In the genomic region with DNA sequence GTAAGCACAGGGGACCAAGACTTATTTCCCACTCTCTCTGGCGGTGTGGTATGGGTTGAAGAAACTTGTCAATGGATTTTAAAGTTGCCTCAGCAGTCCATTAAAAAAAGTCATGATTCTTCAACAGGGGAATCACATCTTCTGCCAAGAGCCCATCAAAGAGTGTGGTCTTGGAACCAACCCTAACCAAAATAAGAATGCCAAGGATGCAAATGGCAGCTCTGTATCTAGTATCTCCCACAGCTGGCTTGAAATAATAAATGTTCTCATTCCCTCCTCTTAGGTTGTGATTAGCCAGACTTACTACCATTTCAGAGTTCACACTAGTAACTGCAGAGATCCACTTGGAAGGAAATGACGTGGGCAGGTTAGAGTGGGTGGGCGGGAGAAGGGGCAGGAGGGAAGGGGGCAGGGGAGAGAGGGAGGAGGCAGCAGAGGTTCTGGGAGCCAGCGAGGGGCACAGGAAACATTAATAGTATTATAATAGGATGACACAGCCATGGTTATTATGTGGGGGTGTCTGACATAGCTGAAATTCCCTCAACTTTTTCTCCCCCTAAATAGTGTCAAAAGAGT, we compare ENCODE assay signal across 18 cellular contexts. TPM values are rescaled to one million over a fixed set of nuclear protein-coding genes. Genes with fewer than 3 reads are reported as not detected.
DNase-seq lines count a peak whose midpoint lies in the region; ATAC-seq and TF ChIP-seq lines count a peak whose summit lies in the region.
"Had no signal": no experiment of that assay in that cellular context is flagged by ENCODE, and none has a peak within 500 bp of the region (broad histone marks: within the 10 kb centered on the region; RNA-seq: fewer than 3 reads in every experiment).

No MANE protein-coding gene starts in this region.

- 39% methylated on average over 3 of the region's 4 CpGs for WGBS in mammary epithelial cell (ENCODE audit: low coverage, missing lambda C conversion rate)
- WGBS in stomach, 5 donors, result 74 to 86% (median 77%) methylated on average over 4 of the region's 4 CpGs

- H3K36me3 ChIP-seq in mammary epithelial cell (ENCODE audit: insufficient read depth, low read length) (no peaks in the 10 kb centered on the region), duodenal mucosa (ENCODE audit: control insufficient read depth in 1 of 2, insufficient read depth in 2 of 2, low read length in 2 of 2) (peaks cover 0 to 8% of the 10 kb centered on the region in 2 donors), stomach (peaks cover 0 to 10% (median 2%) of the 10 kb centered on the region in 4 donors)
- H3K36me3 ChIP-seq: Peyer's patch had no signal

- H3K4me2 ChIP-seq in mammary epithelial cell (ENCODE audit: insufficient read depth, low read depth, low read length), result peak overlapping the region; percentile 64

- no peak overlapping the region for H3K27ac Mint-ChIP-seq in MCF 10A (ENCODE audit: low read depth, unreplicated experiment)
- H3K27ac Mint-ChIP-seq in mesothelial cell of epicardium, result peak overlapping the region; percentile 69

- no peak for TF ChIP-seq CTCF in mammary epithelial cell (conservative IDR thresholded peaks at IDR 0.05 in 1 of 2, IDR thresholded peaks at IDR 0.05 in 1 of 2; ENCODE audit: extremely low read depth in 1 of 2, insufficient read depth in 1 of 2, low read depth in 1 of 2, low read length in 2 of 2)
- no peak for TF ChIP-seq CTCF in MCF 10A (IDR thresholded peaks at IDR 0.05; ENCODE audit: unreplicated experiment)
- no peak for TF ChIP-seq CTCF in mesothelial cell of epicardium (IDR thresholded peaks at IDR 0.05; ENCODE audit: unreplicated experiment)
- no peak for TF ChIP-seq CTCF in stomach (IDR thresholded peaks at IDR 0.05)

- in situ Hi-C loops in mammary epithelial cell (cut with MboI; ENCODE audit: low sequenced_read_pairs in 2 of 2), result no loop called here

- no peak overlapping the region for H3K4me3 Mint-ChIP-seq in MCF 10A (ENCODE audit: unreplicated experiment)
- H3K4me3 Mint-ChIP-seq in mesothelial cell of epicardium, result no peak overlapping the region

- no peaks in the 10 kb centered on the region for H3K27me3 Mint-ChIP-seq in MCF 10A (ENCODE audit: insufficient read depth, unreplicated experiment)
- no peaks in the 10 kb centered on the region for H3K27me3 Mint-ChIP-seq in mesothelial cell of epicardium (ENCODE audit: low read depth)

- H2AFZ ChIP-seq in mammary epithelial cell (ENCODE audit: low read depth, low read length), result no peak overlapping the region

- H3K27me3 ChIP-seq in mammary epithelial cell (ENCODE audit: insufficient read depth, low read length) (no peaks in the 10 kb centered on the region), duodenal mucosa (ENCODE audit: control insufficient read depth in 1 of 2, insufficient read depth in 2 of 2, low read length in 2 of 2) (no peaks in the 10 kb centered on the region), stomach (no peaks in the 10 kb centered on the region)
- H3K27me3 ChIP-seq: Peyer's patch had no signal

- H3K79me2 ChIP-seq in mammary epithelial cell (ENCODE audit: insufficient read depth, low read length), result peaks cover 4% of the 10 kb centered on the region

- H3K9me3 Mint-ChIP-seq in MCF 10A (ENCODE audit: unreplicated experiment) (no peaks in the 10 kb centered on the region), mesothelial cell of epicardium (no peaks in the 10 kb centered on the region)

- BruUV-seq in mammary epithelial cell (replicated peaks; lab: Mats Ljungman, UMichigan) (no TSS peak), MCF 10A (replicated peaks; lab: Mats Ljungman, UMichigan) (no TSS peak)

- DNase-seq in mammary epithelial cell (no peak), MCF 10A (ENCODE audit: unreplicated experiment) (no peak), mesothelial cell of epicardium (ENCODE audit: low spot score in 2 of 2, unreplicated experiment in 2 of 2) (no peak), stomach (no peak)
- no peak for DNase-seq in stimulated activated CD4-positive, alpha-beta T cell treated with anti-CD3 and anti-CD28 coated beads, Interleukin-15, amount 100 ng/mL, for 24 hours
- DNase-seq: 8988T, COR-L47, DMS153, NCI-H1105 treated with DMSO at 0.1 percent for 48 hours, NCI-H187 treated with DMSO at 0.1 percent for 48 hours, NCI-H2171, NCI-H510A, NCI-H82, Peyer's patch, SHP77 had no signal

- H4K20me1 ChIP-seq in mammary epithelial cell (ENCODE audit: insufficient read depth, low read length), result no peaks in the 10 kb centered on the region

- no peak overlapping the region for H3K9ac ChIP-seq in mammary epithelial cell (ENCODE audit: insufficient read depth, low read length)
- H3K9ac ChIP-seq in duodenal mucosa (ENCODE audit: low read depth in 1 of 2, low read length in 2 of 2), result no peak overlapping the region

- H3K4me1 ChIP-seq in mammary epithelial cell (ENCODE audit: insufficient read depth, low read length) (peaks cover 16% of the 10 kb centered on the region), duodenal mucosa (ENCODE audit: control insufficient read depth in 1 of 2, insufficient read depth in 2 of 2, low read length in 2 of 2) (peaks cover 27 to 36% of the 10 kb centered on the region in 2 donors), stomach (peaks cover 35 to 90% (median 53%) of the 10 kb centered on the region in 4 donors)

- H3K4me1 Mint-ChIP-seq in MCF 10A (ENCODE audit: insufficient read depth, unreplicated experiment) (no peaks in the 10 kb centered on the region), mesothelial cell of epicardium (peaks cover 87% of the 10 kb centered on the region)

- H3K4me3 ChIP-seq in mammary epithelial cell (replicated peaks in 1 of 3; ENCODE audit: insufficient read depth in 1 of 3, low read depth in 2 of 3, low read length in 3 of 3), result no peak overlapping the region
- H3K4me3 ChIP-seq in duodenal mucosa (ENCODE audit: low read depth in 1 of 2, low read length in 2 of 2), result no peak overlapping the region
- H3K4me3 ChIP-seq in stomach, result no peak overlapping the region
- H3K4me3 ChIP-seq: Peyer's patch had no signal

- intact Hi-C loops in mammary epithelial cell (cut with micrococcal nuclease) (no loop called here), MCF 10A (cut with micrococcal nuclease) (no loop called here), stomach (cut with DNase I; ENCODE audit: low total_unique reads) (no loop called here)

- H3K27ac ChIP-seq in mammary epithelial cell (ENCODE audit: insufficient read depth, low read depth, low read length) (no peak overlapping the region), duodenal mucosa (ENCODE audit: low read depth, low read length) (peak overlapping the region; percentile 18), stomach (peak overlapping the region in 4 of 5 donors; percentile 20 to 63 (median 40))

- dilution Hi-C loops in mammary epithelial cell (cut with HindIII; ENCODE audit: low sequenced_read_pairs), result loop anchor here (5.0 kb wide), 1 partner anchor 52 kb away; no protein-coding TSS in a partner anchor

- CTCF ChIA-PET in mammary epithelial cell (lab: Charles Lee; ENCODE audit: low non-redundant PET) (no interaction called here), MCF 10A (lab: Yijun Ruan, JAX) (interaction anchor here (0.7 kb wide), 1 partner anchor 177 kb away, joined by 3 read pairs; no protein-coding TSS in a partner anchor)

- TF ChIP-seq EP300 in stomach (IDR thresholded peaks at IDR 0.05), result no peak

- TF ChIP-seq POLR2A in stomach (IDR thresholded peaks at IDR 0.05), result no peak

- no peaks in the 10 kb centered on the region for H3K9me3 ChIP-seq in mammary epithelial cell (replicated peaks; ENCODE audit: insufficient read depth, low read length)
- no peaks in the 10 kb centered on the region for H3K9me3 ChIP-seq in duodenal mucosa (ENCODE audit: control insufficient read depth in 1 of 2, low read length in 2 of 2)
- no peaks in the 10 kb centered on the region for H3K9me3 ChIP-seq in stomach
- H3K9me3 ChIP-seq: Peyer's patch had no signal

- no peak for ATAC-seq in HG03108 (IDR thresholded peaks at IDR 0.05; ENCODE audit: unreplicated experiment)
- no peak for ATAC-seq in HG03025 (IDR thresholded peaks at IDR 0.05; ENCODE audit: low FRiP score, unreplicated experiment)

- POLR2A ChIA-PET in MCF 10A (lab: Yijun Ruan, JAX), result interaction anchor here (1.0 to 1.2 kb wide), 2 partner anchors 8 to 11 kb away, joined by 3 to 4 read pairs; no protein-coding TSS in a partner anchor

- H3K36me3 Mint-ChIP-seq in MCF 10A (ENCODE audit: insufficient read depth, unreplicated experiment) (no peaks in the 10 kb centered on the region), mesothelial cell of epicardium (peaks cover 4% of the 10 kb centered on the region)

RNA-seq across cellular contexts. Expression of a gene that starts 17.6 kb away (rescaled TPM):
- total RNA-seq in mammary epithelial cell (1 to 10 TPM; 5.0 to 7.0 TPM), MCF 10A (2022) (3.6 and 4.7 TPM in 2 replicates), mesothelial cell of epicardium (29.9 to 36.3 TPM (median 36.1 TPM) in 3 replicates), stomach (10 to 100 TPM; 20.6 to 53.3 (median 28.0) TPM)
- polyA plus RNA-seq in mammary epithelial cell (1.7 TPM), stomach (1 to 10 TPM; 3.9 to 9.3 (median 8.6) TPM)
- polyA minus RNA-seq in mammary epithelial cell, result 9.3 TPM
